14 cellular contexts compared by ENCODE assay signal in the genomic region with DNA sequence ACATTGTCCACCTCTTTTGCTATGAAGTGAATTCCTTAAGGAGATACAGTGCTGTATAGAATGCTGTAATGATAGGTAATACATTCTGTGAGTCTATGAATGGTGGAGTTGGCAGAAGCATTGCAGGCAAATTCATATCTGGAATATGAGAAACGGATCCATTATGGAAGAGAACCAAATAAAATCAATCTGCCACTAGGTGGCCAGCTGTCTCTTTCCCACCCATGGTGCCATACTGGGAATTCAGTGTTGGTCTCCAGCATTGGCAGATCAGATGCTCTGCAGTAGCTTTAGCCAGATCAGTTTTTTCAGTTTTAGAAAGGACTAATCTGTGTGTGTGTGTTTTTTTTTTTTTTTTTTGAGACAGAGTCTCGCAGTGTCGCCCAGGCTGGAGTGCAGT. TPM values are rescaled to one million over a fixed set of nuclear protein-coding genes. Genes with fewer than 3 reads are reported as not detected.
DNase-seq lines count a peak whose midpoint lies in the region; ATAC-seq and TF ChIP-seq lines count a peak whose summit lies in the region.
"Had no signal": no experiment of that assay in that cellular context is flagged by ENCODE, and none has a peak within 500 bp of the region (broad histone marks: within the 10 kb centered on the region; RNA-seq: fewer than 3 reads in every experiment).

No MANE protein-coding gene starts in this region.

- H3K4me3 ChIP-seq in Caco-2 (ENCODE audit: low read depth, low read length) (no peak overlapping the region), HEK293 (ENCODE audit: low read depth, low read length) (no peak overlapping the region), left lung (no peak overlapping the region)
- H3K4me3 ChIP-seq: gastroesophageal sphincter, transverse colon had no signal

- H3K27ac ChIP-seq in HEK293 (ENCODE audit: extremely low read depth, low read depth, low read length): no peak overlapping the region
- H3K27ac ChIP-seq in left lung: no peak overlapping the region
- H3K27ac ChIP-seq: gastroesophageal sphincter, transverse colon had no signal

- no peak overlapping the region for H3K4me3 Mint-ChIP-seq in Caco-2 (ENCODE audit: unreplicated experiment)
- H3K4me3 Mint-ChIP-seq: activated naive CD8-positive, alpha-beta T cell treated with anti-CD3 and anti-CD28 coated beads for 36 hours had no signal

- ATAC-seq in SK-N-SH treated with all-trans-retinoic acid at 6 μM for 48 hours (peak; percentile 68), left lung (no peak), HG02973 (IDR thresholded peaks at IDR 0.05; ENCODE audit: unreplicated experiment) (no peak), HG02870 (IDR thresholded peaks at IDR 0.05; ENCODE audit: unreplicated experiment) (no peak)
- ATAC-seq: gastroesophageal sphincter had no signal

- TF ChIP-seq CTCF in Caco-2 (IDR thresholded peaks at IDR 0.05; ENCODE audit: insufficient read depth in 1 of 2, low read depth in 1 of 2, low read length in 1 of 2, severe bottlenecking in 1 of 2, unreplicated experiment in 1 of 2) (peak; percentile 29 to 35), HEK293 (tag by site-specific recombination; IDR thresholded peaks at IDR 0.05) (no peak), left lung (IDR thresholded peaks at IDR 0.05) (peak; percentile 19 to 24)

- H3K36me3 Mint-ChIP-seq in Caco-2 (ENCODE audit: insufficient read depth, unreplicated experiment): peaks cover 6% of the 10 kb centered on the region
- H3K36me3 Mint-ChIP-seq: naive B cell had no signal

- H3K36me3 ChIP-seq in Caco-2 (ENCODE audit: control insufficient read depth, insufficient read depth, low read length): no peaks in the 10 kb centered on the region
- H3K36me3 ChIP-seq in HEK293 (ENCODE audit: control insufficient read depth in 2 of 2, insufficient read depth in 1 of 2, low read length in 2 of 2): no peaks in the 10 kb centered on the region
- H3K36me3 ChIP-seq in left lung: no peaks in the 10 kb centered on the region
- H3K36me3 ChIP-seq: gastroesophageal sphincter, transverse colon had no signal

- H3K27me3 Mint-ChIP-seq in Caco-2 (ENCODE audit: insufficient read depth, unreplicated experiment): no peaks in the 10 kb centered on the region
- H3K27me3 Mint-ChIP-seq: activated naive CD8-positive, alpha-beta T cell treated with anti-CD3 and anti-CD28 coated beads for 36 hours; naive B cell had no signal

- no peaks in the 10 kb centered on the region for H3K27me3 ChIP-seq in Caco-2 (replicated peaks; ENCODE audit: control insufficient read depth, insufficient read depth, low read length)
- H3K27me3 ChIP-seq in left lung: no peaks in the 10 kb centered on the region
- H3K27me3 ChIP-seq: gastroesophageal sphincter, transverse colon had no signal

- BruUV-seq in Caco-2 (replicated peaks; lab: Mats Ljungman, UMichigan): no TSS peak

- H3K9me3 ChIP-seq in Caco-2: no peaks in the 10 kb centered on the region
- H3K9me3 ChIP-seq in HEK293 (ENCODE audit: control insufficient read depth, insufficient read depth, low read depth, low read length): no peaks in the 10 kb centered on the region
- no peaks in the 10 kb centered on the region for H3K9me3 ChIP-seq in left lung
- H3K9me3 ChIP-seq: gastroesophageal sphincter, transverse colon had no signal

- H3K27ac Mint-ChIP-seq in Caco-2 (ENCODE audit: unreplicated experiment): no peak overlapping the region
- H3K27ac Mint-ChIP-seq: activated naive CD8-positive, alpha-beta T cell treated with anti-CD3 and anti-CD28 coated beads for 36 hours had no signal

- no peaks in the 10 kb centered on the region for H3K4me1 ChIP-seq in Caco-2
- no peaks in the 10 kb centered on the region; the same call in 1 of the 2 replicates for H3K4me1 ChIP-seq in HEK293 (ENCODE audit: control insufficient read depth, insufficient read depth, low read length)
- peaks cover 8 to 58% of the 10 kb centered on the region in 2 donors for H3K4me1 ChIP-seq in left lung

- POLR2A ChIA-PET in Caco-2 (lab: Charles Lee): no interaction called here
- POLR2A ChIA-PET in HEK293 (lab: Yijun Ruan, JAX): interaction anchor here (1.1 kb wide), 1 partner anchor 28 kb away, joined by 3 read pairs; the partner anchor contains the start of gene DNAJC3

- no peaks in the 10 kb centered on the region for H3K9me3 Mint-ChIP-seq in Caco-2 (ENCODE audit: unreplicated experiment)
- H3K9me3 Mint-ChIP-seq: activated naive CD8-positive, alpha-beta T cell treated with anti-CD3 and anti-CD28 coated beads for 36 hours; naive B cell had no signal

- no peaks in the 10 kb centered on the region for H3K4me1 Mint-ChIP-seq in Caco-2 (ENCODE audit: low read depth, unreplicated experiment)

- DNase-seq in Caco-2 (peak in 1 of 2 experiments; percentile 31), left lung (no peak), NCI-H2171 treated with DMSO at 0.1 percent for 48 hours (lab: John Stamatoyannopoulos, UW) (no peak), ureter (ENCODE audit: low spot score) (no peak)
- DNase-seq: activated CD4-positive, alpha-beta T cell treated with anti-CD3 and anti-CD28 coated beads for 1 hour; activated naive CD8-positive, alpha-beta T cell treated with anti-CD3 and anti-CD28 coated beads for 36 hours; naive B cell; NCI-H524 treated with DMSO at 0.1 percent for 48 hours; transverse colon had no signal

- CTCF ChIA-PET in Caco-2 (lab: Charles Lee) (interaction anchor here (0.6 to 1.5 kb wide), 3 partner anchors 11 to 130 kb away, joined by 3 to 4 read pairs (median 3); no protein-coding TSS in a partner anchor), HEK293 (lab: Yijun Ruan, JAX) (interaction anchor here (0.7 to 3.0 kb wide), 5 partner anchors 20 to 130 kb away, joined by 3 to 8 read pairs (median 3); no protein-coding TSS in a partner anchor)

- intact Hi-C loops in Caco-2 (cut with micrococcal nuclease; ENCODE audit: unreplicated experiment): loop anchor here (1.0 kb wide), 1 partner anchor 130 kb away; no protein-coding TSS in a partner anchor
- intact Hi-C loops in left lung (cut with DNase I): no loop called here

TF ChIP-seq in HEK293, 187 proteins besides CTCF, POLR2A, EP300 and RAD21:
- no peak for TF ChIP-seq ZNF302 (tag by site-specific recombination; IDR thresholded peaks at IDR 0.05; ENCODE audit: low read depth)
- peak; percentile 27 for TF ChIP-seq ZNF654 (tag by site-specific recombination; IDR thresholded peaks at IDR 0.05; ENCODE audit: low read depth)
- TF ChIP-seq ZNF600 (tag by site-specific recombination; IDR thresholded peaks at IDR 0.05): 0 out of 2 replicates have a peak, but pooled peaks have one; percentile 32
- TF ChIP-seq ZNF221 (tag by site-specific recombination; IDR thresholded peaks at IDR 0.05; ENCODE audit: borderline replicate concordance): no peak
- TF ChIP-seq ZNF777 (tag by site-specific recombination; IDR thresholded peaks at IDR 0.05; ENCODE audit: borderline replicate concordance): no peak

TF ChIP-seq in SK-N-SH treated with all-trans-retinoic acid at 6 μM for 48 hours, 23 proteins besides CTCF, POLR2A, EP300 and RAD21:
- no peak for TF ChIP-seq TOX (CRISPR knock-in tag; IDR thresholded peaks at IDR 0.05; ENCODE audit: borderline replicate concordance)
- no peak for TF ChIP-seq ZNF8 (CRISPR knock-in tag; IDR thresholded peaks at IDR 0.05)
- no peak for TF ChIP-seq RARB (CRISPR knock-in tag; IDR thresholded peaks at IDR 0.05)
- no peak for TF ChIP-seq TCF4 (CRISPR knock-in tag; IDR thresholded peaks at IDR 0.05; ENCODE audit: borderline replicate concordance)

RNA-seq across cellular contexts. Expression of gene DNAJC3, which starts 27.6 kb away (rescaled TPM):
- total RNA-seq in Caco-2 (2022): 36.8 and 38.0 TPM in 2 replicates
- total RNA-seq in left lung: 10 to 100 TPM; 61.2 to 87.8 TPM
- total RNA-seq in ureter: 56.5 TPM
